In the genomic region with DNA sequence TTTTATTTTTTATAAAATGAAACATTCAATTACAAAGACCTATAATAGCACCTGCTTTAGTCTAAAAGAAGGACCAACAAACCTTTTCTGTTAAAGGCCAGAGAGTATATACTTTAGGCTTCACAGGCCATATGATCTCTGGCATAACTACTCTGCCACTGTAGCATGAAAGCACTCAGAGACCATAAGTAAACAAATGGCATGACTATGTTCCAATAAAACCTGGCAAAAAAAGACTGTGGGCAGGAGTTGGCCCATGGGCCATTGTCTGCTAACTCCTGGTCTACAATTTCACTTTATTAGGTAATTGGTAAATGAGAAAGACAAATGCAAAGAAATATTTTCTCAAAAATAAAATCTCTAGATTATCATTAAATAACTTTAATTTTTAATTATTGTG, we compare ENCODE assay signal across 25 cellular contexts. TPM values are rescaled to one million over a fixed set of nuclear protein-coding genes. Genes with fewer than 3 reads are reported as not detected.
DNase-seq lines count a peak whose midpoint lies in the region; ATAC-seq, FAIRE-seq and TF ChIP-seq lines count a peak whose summit lies in the region.
"Had no signal": no experiment of that assay in that cellular context is flagged by ENCODE, and none has a peak within 500 bp of the region (broad histone marks: within the 10 kb centered on the region; RNA-seq: fewer than 3 reads in every experiment).

No MANE protein-coding gene starts in this region.

- no peaks in the 10 kb centered on the region for H3K27me3 ChIP-seq in left lung
- H3K27me3 ChIP-seq: cardiac muscle cell, heart left ventricle, neural progenitor cell, SJSA1 had no signal

- ATAC-seq in left lung, result peak; percentile 72
- ATAC-seq in T-cell (replicated peaks in 1 of 4), result no peak
- no peak for ATAC-seq in GM19467 (IDR thresholded peaks at IDR 0.05; ENCODE audit: unreplicated experiment)
- ATAC-seq: HCT116, heart left ventricle, psoas muscle had no signal

- no peak for TF ChIP-seq CTCF in left lung (IDR thresholded peaks at IDR 0.05)

- H3K9me3 ChIP-seq in left lung, result no peaks in the 10 kb centered on the region
- H3K9me3 ChIP-seq: heart left ventricle, psoas muscle, SJSA1 had no signal

- no peaks in the 10 kb centered on the region for H3K27me3 Mint-ChIP-seq in T-cell
- H3K27me3 Mint-ChIP-seq: dendritic cell treated with granulocyte-macrophage colony-stimulating factor and Interleukin-4, amounts not matched to agents 40 ng/mL and 50 ng/mL, for 4 days had no signal

- peaks cover 7% of the 10 kb centered on the region for H3K36me3 Mint-ChIP-seq in T-cell

- H3K4me1 Mint-ChIP-seq in T-cell, result no peaks in the 10 kb centered on the region
- H3K4me1 Mint-ChIP-seq: activated CD4-positive, alpha-beta memory T cell treated with anti-CD3 and anti-CD28 coated beads, Interleukin-2, amount 10 ng/mL, durations not matched to agents 7 days and 5 days; neural progenitor cell had no signal

- intact Hi-C loops in left lung (cut with DNase I), result no loop called here

- POLR2A ChIA-PET in T-cell (lab: Charles Lee), result no interaction called here

- peak; percentile 6 for FAIRE-seq in G401.6 (lab: Jason Lieb, UNC)

- H3K4me3 Mint-ChIP-seq in T-cell, result no peak overlapping the region
- H3K4me3 Mint-ChIP-seq: activated CD4-positive, alpha-beta memory T cell treated with anti-CD3 and anti-CD28 coated beads, Interleukin-2, amount 10 ng/mL, durations not matched to agents 7 days and 5 days; CD4-positive, alpha-beta memory T cell; dendritic cell treated with granulocyte-macrophage colony-stimulating factor and Interleukin-4, amounts not matched to agents 40 ng/mL and 50 ng/mL, for 4 days; neural progenitor cell had no signal

- H3K4me3 ChIP-seq in left lung, result no peak overlapping the region
- H3K4me3 ChIP-seq: cardiac muscle cell, heart left ventricle, neural progenitor cell, psoas muscle, SJSA1, skin epidermis had no signal

- H3K4me1 ChIP-seq in left lung, result no peaks in the 10 kb centered on the region
- H3K4me1 ChIP-seq: neural progenitor cell, psoas muscle, SJSA1 had no signal

- no peak overlapping the region for H3K27ac ChIP-seq in left lung
- H3K27ac ChIP-seq: cardiac muscle cell, heart left ventricle, neural progenitor cell, psoas muscle, SJSA1, skin epidermis had no signal

- no peaks in the 10 kb centered on the region for H3K9me3 Mint-ChIP-seq in T-cell
- H3K9me3 Mint-ChIP-seq: activated CD4-positive, alpha-beta memory T cell treated with anti-CD3 and anti-CD28 coated beads, Interleukin-2, amount 10 ng/mL, durations not matched to agents 7 days and 5 days; CD4-positive, alpha-beta memory T cell; dendritic cell treated with granulocyte-macrophage colony-stimulating factor and Interleukin-4, amounts not matched to agents 40 ng/mL and 50 ng/mL, for 4 days had no signal

- DNase-seq in NCI-H187 (lab: John Stamatoyannopoulos, UW) (peak; percentile 50 to 73), NCI-H510A (lab: John Stamatoyannopoulos, UW) (peak; percentile 80), left lung (no peak), T-cell (no peak), KG1 (lab: John Stamatoyannopoulos, UW) (no peak)
- DNase-seq: activated CD4-positive, alpha-beta memory T cell treated with anti-CD3 and anti-CD28 coated beads, Interleukin-2, amount 10 ng/mL, durations not matched to agents 7 days and 5 days; activated T-cell treated with anti-CD3 and anti-CD28 coated beads, Interleukin-2, amount 50 U/mL, for 1 hour; amniotic stem cell; CD4-positive, alpha-beta memory T cell; heart left ventricle; Kasumi-1; NCI-H146; psoas muscle; stimulated activated naive CD4-positive, alpha-beta T cell treated with Interleukin-2 at 50 U/mL for 16 hours; T-helper 2 cell had no signal

- peaks cover 0 to 4% of the 10 kb centered on the region in 2 donors for H3K36me3 ChIP-seq in left lung

- no peak overlapping the region for H3K27ac Mint-ChIP-seq in T-cell
- H3K27ac Mint-ChIP-seq: activated CD4-positive, alpha-beta memory T cell treated with anti-CD3 and anti-CD28 coated beads, Interleukin-2, amount 10 ng/mL, durations not matched to agents 7 days and 5 days; CD4-positive, alpha-beta memory T cell; dendritic cell treated with granulocyte-macrophage colony-stimulating factor and Interleukin-4, amounts not matched to agents 40 ng/mL and 50 ng/mL, for 4 days; neural progenitor cell had no signal

- CTCF ChIA-PET in T-cell (lab: Charles Lee), result no interaction called here

RNA-seq across cellular contexts. Expression of a gene that starts 14.9 kb away (rescaled TPM):
- total RNA-seq in left lung (10 to 100 TPM; 23.0 to 23.8 TPM), T-cell (1 to 10 TPM; 2.4 to 4.9 (median 4.5) TPM)

RNA-seq across cellular contexts. Expression of a gene that starts 52.2 kb away (rescaled TPM):
- total RNA-seq in left lung (1 to 10 TPM; 1.3 to 2.7 TPM), T-cell (1 to 10 TPM in 3 of 5 donors, not detected in 2; 1.3 to 2.5 (median 2.0) TPM)
- total RNA-seq: activated CD4-positive, alpha-beta memory T cell treated with anti-CD3 and anti-CD28 coated beads, Interleukin-2, amount 10 ng/mL, durations not matched to agents 7 days and 5 days; cardiac muscle cell; CD4-positive, alpha-beta memory T cell; HT1080; lower leg skin; SJSA1 had no signal

Comparison
In these comparisons a context has a peak if more than half of its experiments do, and no peak if none do; other contexts are left out.
1. DNase-seq: peak in NCI-H187 (2 of 2) and NCI-H510A (single experiment); none in left lung (0 of 2), T-cell (0 of 34) and KG1 (single experiment).
2. RNA of a gene that starts 14.9 kb away (total RNA-seq): 23.0 to 23.8 TPM in left lung; 2.4 to 4.9 TPM in T-cell; every median in the first group is over 4 times any median in the second.